ENCODE assay signal across 10 cellular contexts in genomic region chr9:79858509-79858908, GRCh38.
DNase-seq lines count a peak whose midpoint lies in the region; ATAC-seq and TF ChIP-seq lines count a peak whose summit lies in the region.
"Had no signal": no experiment of that assay in that cellular context is flagged by ENCODE, and none has a peak within 500 bp of the region (broad histone marks: within the 10 kb centered on the region; RNA-seq: fewer than 3 reads in every experiment).

No MANE protein-coding gene starts in this region.

- in situ Hi-C loops in G401 (cut with HindIII; ENCODE audit: low sequenced_read_pairs), result no loop called here

- no peaks in the 10 kb centered on the region for H3K36me3 ChIP-seq in WERI-Rb-1
- H3K36me3 ChIP-seq: cardiac muscle cell had no signal

- no peaks in the 10 kb centered on the region for H3K9me3 ChIP-seq in WERI-Rb-1 (ENCODE audit: severe bottlenecking)

- H3K9me3 Mint-ChIP-seq in T-helper 2 cell treated with Interferon-gamma antibody and Interleukin-4, amounts not matched to agents 5 μg/mL and 100 μg/mL, for 36 hours, result peaks cover 21% of the 10 kb centered on the region

- no peak for TF ChIP-seq CTCF in WERI-Rb-1 (IDR thresholded peaks at IDR 0.05; ENCODE audit: low read depth, low read length)

- peak overlapping the region; percentile 67 for H3K27ac Mint-ChIP-seq in T-helper 2 cell treated with Interferon-gamma antibody and Interleukin-4, amounts not matched to agents 5 μg/mL and 100 μg/mL, for 36 hours

- no peak overlapping the region for H3K27ac ChIP-seq in WERI-Rb-1
- H3K27ac ChIP-seq: cardiac muscle cell, skin epidermis had no signal

- DNase-seq in G401 (ENCODE audit: low spot score) (peak; percentile 6), lung microvascular endothelial cell (ENCODE audit: low read depth in 2 of 2) (peak; percentile 14 to 42), DMS153 (lab: John Stamatoyannopoulos, UW) (no peak), WERI-Rb-1 (no peak)
- DNase-seq in T-helper 2 cell treated with Interferon-gamma antibody and Interleukin-4, amounts not matched to agents 5 μg/mL and 100 μg/mL, for 36 hours (ENCODE audit: low spot score), result no peak
- no peak for DNase-seq in stimulated activated CD4-positive, alpha-beta T cell treated with anti-CD3 and anti-CD28 coated beads, Interleukin-4, amount 100 ng/mL, for 24 hours

- no peaks in the 10 kb centered on the region for H3K36me3 Mint-ChIP-seq in T-helper 2 cell treated with Interferon-gamma antibody and Interleukin-4, amounts not matched to agents 5 μg/mL and 100 μg/mL, for 36 hours (ENCODE audit: low read depth)

- H3K4me3 Mint-ChIP-seq in T-helper 2 cell treated with Interferon-gamma antibody and Interleukin-4, amounts not matched to agents 5 μg/mL and 100 μg/mL, for 36 hours, result peak overlapping the region; percentile 65

- no peaks in the 10 kb centered on the region for H3K27me3 Mint-ChIP-seq in T-helper 2 cell treated with Interferon-gamma antibody and Interleukin-4, amounts not matched to agents 5 μg/mL and 100 μg/mL, for 36 hours (ENCODE audit: low read depth)

- ATAC-seq in HG02852 (IDR thresholded peaks at IDR 0.05; ENCODE audit: unreplicated experiment), result peak; percentile 74
- no peak for ATAC-seq in HG02973 (IDR thresholded peaks at IDR 0.05; ENCODE audit: unreplicated experiment)

- H3K4me3 ChIP-seq in WERI-Rb-1 (ENCODE audit: low read depth, low read length), result no peak overlapping the region
- H3K4me3 ChIP-seq: cardiac muscle cell, skin epidermis had no signal

- H3K27me3 ChIP-seq in WERI-Rb-1 (ENCODE audit: insufficient read depth, low read depth, severe bottlenecking), result no peaks in the 10 kb centered on the region
- H3K27me3 ChIP-seq: cardiac muscle cell had no signal

- H3K4me1 Mint-ChIP-seq in T-helper 2 cell treated with Interferon-gamma antibody and Interleukin-4, amounts not matched to agents 5 μg/mL and 100 μg/mL, for 36 hours (ENCODE audit: low read depth), result peaks cover 7% of the 10 kb centered on the region

Comparison
In these comparisons a context has a peak if more than half of its experiments do, and no peak if none do; other contexts are left out.
1. DNase-seq: peak in G401 (single experiment) and lung microvascular endothelial cell (2 of 2); none in T-helper 2 cell treated with Interferon-gamma antibody and Interleukin-4, amounts not matched to agents 5 μg/mL and 100 μg/mL, for 36 hours (single experiment), DMS153 (single experiment), stimulated activated CD4-positive, alpha-beta T cell treated with anti-CD3 and anti-CD28 coated beads, Interleukin-4, amount 100 ng/mL, for 24 hours (single experiment) and WERI-Rb-1 (single experiment).